ENCODE assay signal across 8 cellular contexts in genomic region chr1:28737245-28738137, GRCh38. TPM values are rescaled to one million over a fixed set of nuclear protein-coding genes. Genes with fewer than 3 reads are reported as not detected.
DNase-seq lines count a peak whose midpoint lies in the region; ATAC-seq, FAIRE-seq and TF ChIP-seq lines count a peak whose summit lies in the region.

No MANE protein-coding gene starts in this region.

- peaks cover 51% of the 10 kb centered on the region for H4K20me1 ChIP-seq in astrocyte (ENCODE audit: insufficient read depth, low read length)

- peak; percentile 20 for ATAC-seq in GM21447 (IDR thresholded peaks at IDR 0.05; ENCODE audit: unreplicated experiment)

- H3K4me1 Mint-ChIP-seq in astrocyte (ENCODE audit: low read depth, unreplicated experiment), result peaks cover 16% of the 10 kb centered on the region

- H3K27ac ChIP-seq in astrocyte (ENCODE audit: low read depth, low read length) (peak overlapping the region; percentile 89), iPS DF 6.9 (ENCODE audit: low read length) (no peak overlapping the region)

- no CpG with 5 or more reads among the region's 62 CpGs for WGBS in iPS DF 6.9 (ENCODE audit: insufficient coverage, insufficient read length)

- no peak for FAIRE-seq in astrocyte (lab: Jason Lieb, UNC)

- peak overlapping the region; percentile 99 for H3K9ac ChIP-seq in astrocyte (ENCODE audit: low read length)
- peak overlapping the region; percentile 98 for H3K9ac ChIP-seq in skeletal muscle satellite cell (ENCODE audit: low read depth, low read length)

- H3K9me3 ChIP-seq in astrocyte (ENCODE audit: insufficient read depth, low read depth, low read length) (no peaks in the 10 kb centered on the region), iPS DF 6.9 (ENCODE audit: control insufficient read depth, insufficient read depth, low read length) (no peaks in the 10 kb centered on the region), skeletal muscle satellite cell (replicated peaks; ENCODE audit: low read length) (no peaks in the 10 kb centered on the region)

- H3K27me3 Mint-ChIP-seq in astrocyte (ENCODE audit: low read depth, unreplicated experiment), result no peaks in the 10 kb centered on the region

- H3K27me3 ChIP-seq in astrocyte (ENCODE audit: insufficient read depth, low read length) (no peaks in the 10 kb centered on the region), iPS DF 6.9 (ENCODE audit: control insufficient read depth, insufficient read depth, low read length) (no peaks in the 10 kb centered on the region), skeletal muscle satellite cell (ENCODE audit: control insufficient read depth, insufficient read depth, low read length) (no peaks in the 10 kb centered on the region)

- H3K36me3 ChIP-seq in astrocyte (ENCODE audit: insufficient read depth, low read length) (peaks cover 25% of the 10 kb centered on the region), iPS DF 6.9 (ENCODE audit: control insufficient read depth, insufficient read depth, low read length) (peaks cover 13% of the 10 kb centered on the region; the same call in 1 of the 2 replicates), skeletal muscle satellite cell (ENCODE audit: insufficient read depth, low read length) (peaks cover 34% of the 10 kb centered on the region)

- H2AFZ ChIP-seq in astrocyte (ENCODE audit: low read depth, low read length), result peak overlapping the region; percentile 62

- H3K4me2 ChIP-seq in astrocyte (ENCODE audit: low read length) (peak overlapping the region; percentile 94), skeletal muscle satellite cell (ENCODE audit: low read length) (peak overlapping the region; percentile 88)

- H3K4me3 Mint-ChIP-seq in astrocyte (ENCODE audit: unreplicated experiment), result peak overlapping the region; percentile 95

- H3K79me2 ChIP-seq in astrocyte (ENCODE audit: insufficient read depth, low read length), result peaks cover 58% of the 10 kb centered on the region

- H3K4me3 ChIP-seq in astrocyte (ENCODE audit: insufficient read depth, low read depth, low read length) (peak overlapping the region; percentile 94), iPS DF 6.9 (ENCODE audit: low read length) (peak overlapping the region; percentile 94), skeletal muscle satellite cell (ENCODE audit: low read length) (peak overlapping the region; percentile 89)

- DNase-seq in COLO668 (lab: John Stamatoyannopoulos, UW; ENCODE audit: unreplicated experiment) (peak; percentile 90), LHCN-M2 (ENCODE audit: low read depth) (peak; percentile 51), SW480 (ENCODE audit: low spot score) (peak; percentile 59), astrocyte (ENCODE audit: low read depth) (peak; percentile 41), iPS DF 6.9 (ENCODE audit: low read depth, low spot score) (peak; percentile 29), amniotic stem cell (lab: John Stamatoyannopoulos, UW) (no peak)

- TF ChIP-seq CTCF in astrocyte (IDR thresholded peaks at IDR 0.05; ENCODE audit: insufficient read depth, low read depth, low read length), result no peak

- peaks cover 24% of the 10 kb centered on the region for H3K4me1 ChIP-seq in astrocyte (ENCODE audit: insufficient read depth, low read length)
- no peaks in the 10 kb centered on the region for H3K4me1 ChIP-seq in iPS DF 6.9 (ENCODE audit: control insufficient read depth, insufficient read depth, low read length)
- H3K4me1 ChIP-seq in skeletal muscle satellite cell (ENCODE audit: control insufficient read depth, insufficient read depth, low read length), result peaks cover 25% of the 10 kb centered on the region

- no peaks in the 10 kb centered on the region for H3K9me3 Mint-ChIP-seq in astrocyte (ENCODE audit: unreplicated experiment)

- H3K27ac Mint-ChIP-seq in astrocyte (ENCODE audit: unreplicated experiment), result peak overlapping the region; percentile 92

- H3K36me3 Mint-ChIP-seq in astrocyte (ENCODE audit: low read depth, unreplicated experiment), result peaks cover 16% of the 10 kb centered on the region

RNA-seq across cellular contexts. Expression of gene YTHDF2, which starts 0.8 kb away (rescaled TPM):
- total RNA-seq in LHCN-M2 (2014; rRNA removed), result 53.5 and 66.7 TPM in 2 replicates
- polyA plus RNA-seq in LHCN-M2 (2012), result 40.9 TPM
- 91.3 and 97.5 TPM in 2 replicates for total RNA-seq in astrocyte
- 49.2 and 51.1 TPM in 2 replicates for total RNA-seq in skeletal muscle satellite cell (2012; rRNA removed)
